Comparison of ENCODE assay signal across 6 cellular contexts in genomic region chr1:95671098-95671497, GRCh38.
"Had no signal": no experiment of that assay in that cellular context is flagged by ENCODE, and none has a peak within 500 bp of the region (broad histone marks: within the 10 kb centered on the region; RNA-seq: fewer than 3 reads in every experiment).

No MANE protein-coding gene starts in this region.

- H3K36me3 Mint-ChIP-seq: IgD-negative memory B cell had no signal

- H3K4me1 Mint-ChIP-seq: IgD-negative memory B cell had no signal

- H3K27me3 Mint-ChIP-seq: IgD-negative memory B cell had no signal

- ATAC-seq: HepG2, K562 had no signal

- H3K27ac ChIP-seq: HL-60 had no signal

- H3K4me3 Mint-ChIP-seq: IgD-negative memory B cell had no signal

- H3K4me3 ChIP-seq: K562 had no signal

- DNase-seq: IMR-90, KBM-7 had no signal
